In the genomic region with DNA sequence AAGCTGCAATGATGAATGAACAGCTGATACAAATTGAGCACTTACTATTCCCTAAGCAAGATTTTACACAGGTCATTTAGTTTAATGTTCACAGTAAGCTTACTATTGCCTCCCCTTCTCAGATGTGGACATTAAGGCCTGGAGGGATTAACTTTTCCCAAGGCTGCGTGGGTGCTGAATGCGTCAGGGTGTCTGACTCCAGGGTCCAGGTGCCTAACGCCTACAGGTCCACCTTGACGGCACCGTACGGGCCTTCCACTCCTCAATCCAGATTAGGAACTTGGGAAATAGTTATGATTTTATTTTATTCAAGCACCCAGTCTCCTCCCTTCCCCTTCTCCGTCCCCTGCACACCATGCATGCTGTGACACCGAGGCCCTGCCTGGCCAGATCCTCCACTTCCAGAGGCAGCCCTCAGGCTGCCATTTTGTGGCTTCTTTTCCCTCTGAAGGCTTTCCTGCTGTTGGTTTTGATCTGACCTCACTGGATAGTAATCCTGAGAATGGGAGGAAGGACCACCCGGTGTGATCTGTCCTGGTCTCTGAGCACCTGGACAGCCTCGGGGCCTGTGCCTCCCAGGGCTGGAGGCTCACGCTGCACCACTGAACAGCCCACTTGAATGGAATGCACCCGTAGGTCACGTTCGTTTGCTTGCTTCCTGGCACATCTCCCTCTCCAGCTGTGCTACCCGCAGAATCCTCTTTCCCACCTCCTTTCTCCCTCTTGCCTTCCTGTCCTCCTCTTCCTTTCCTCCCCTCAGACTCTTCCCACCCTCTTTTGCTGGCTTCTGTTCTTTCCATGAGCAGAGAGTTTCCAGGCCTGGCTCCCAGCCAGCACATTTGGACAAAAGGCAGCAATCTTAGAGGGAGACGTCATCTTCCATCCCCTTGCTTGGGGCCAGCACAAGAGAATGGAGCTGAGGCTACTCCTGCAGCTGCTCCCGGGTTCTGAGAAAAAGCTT, we compare ENCODE assay signal across 1 cellular context.
TF ChIP-seq lines count a peak whose summit lies in the region.

No MANE protein-coding gene starts in this region.

TF ChIP-seq in HEK293, 187 proteins besides CTCF, POLR2A, EP300 and RAD21 (continued from another document):
- TF ChIP-seq, protein P1, sequence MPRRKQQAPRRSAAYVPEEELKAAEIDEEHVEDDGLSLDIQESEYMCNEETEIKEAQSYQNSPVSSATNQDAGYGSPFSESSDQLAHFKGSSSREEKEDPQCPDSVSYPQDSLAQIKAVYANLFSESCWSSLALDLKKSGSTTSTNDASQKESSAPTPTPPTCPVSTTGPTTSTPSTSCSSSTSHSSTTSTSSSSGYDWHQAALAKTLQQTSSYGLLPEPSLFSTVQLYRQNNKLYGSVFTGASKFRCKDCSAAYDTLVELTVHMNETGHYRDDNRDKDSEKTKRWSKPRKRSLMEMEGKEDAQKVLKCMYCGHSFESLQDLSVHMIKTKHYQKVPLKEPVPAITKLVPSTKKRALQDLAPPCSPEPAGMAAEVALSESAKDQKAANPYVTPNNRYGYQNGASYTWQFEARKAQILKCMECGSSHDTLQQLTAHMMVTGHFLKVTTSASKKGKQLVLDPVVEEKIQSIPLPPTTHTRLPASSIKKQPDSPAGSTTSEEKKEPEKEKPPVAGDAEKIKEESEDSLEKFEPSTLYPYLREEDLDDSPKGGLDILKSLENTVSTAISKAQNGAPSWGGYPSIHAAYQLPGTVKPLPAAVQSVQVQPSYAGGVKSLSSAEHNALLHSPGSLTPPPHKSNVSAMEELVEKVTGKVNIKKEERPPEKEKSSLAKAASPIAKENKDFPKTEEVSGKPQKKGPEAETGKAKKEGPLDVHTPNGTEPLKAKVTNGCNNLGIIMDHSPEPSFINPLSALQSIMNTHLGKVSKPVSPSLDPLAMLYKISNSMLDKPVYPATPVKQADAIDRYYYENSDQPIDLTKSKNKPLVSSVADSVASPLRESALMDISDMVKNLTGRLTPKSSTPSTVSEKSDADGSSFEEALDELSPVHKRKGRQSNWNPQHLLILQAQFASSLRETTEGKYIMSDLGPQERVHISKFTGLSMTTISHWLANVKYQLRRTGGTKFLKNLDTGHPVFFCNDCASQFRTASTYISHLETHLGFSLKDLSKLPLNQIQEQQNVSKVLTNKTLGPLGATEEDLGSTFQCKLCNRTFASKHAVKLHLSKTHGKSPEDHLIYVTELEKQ (tag by site-specific recombination; IDR thresholded peaks at IDR 0.05; ENCODE audit: borderline replicate concordance), result no peak
- TF ChIP-seq ZEB2 (tag by site-specific recombination; IDR thresholded peaks at IDR 0.05), result peak; percentile 59
- TF ChIP-seq YY2 (tag by site-specific recombination; IDR thresholded peaks at IDR 0.05), result peak; percentile 23; the same call in 1 of the 2 replicates
- 0 out of 2 replicates have a peak, but pooled peaks have one; percentile 48 for TF ChIP-seq ZNF324 (tag by site-specific recombination; IDR thresholded peaks at IDR 0.05)
- TF ChIP-seq KLF16 (tag by site-specific recombination; IDR thresholded peaks at IDR 0.05), result peak; percentile 85
- TF ChIP-seq EGR2 (tag by site-specific recombination; IDR thresholded peaks at IDR 0.05; ENCODE audit: low read depth), result peak; percentile 86
- no peak for TF ChIP-seq ZNF114 (tag by site-specific recombination; IDR thresholded peaks at IDR 0.05)
- TF ChIP-seq ZBTB21 (tag by site-specific recombination; IDR thresholded peaks at IDR 0.05), result peak; percentile 78
- TF ChIP-seq, protein P2, sequence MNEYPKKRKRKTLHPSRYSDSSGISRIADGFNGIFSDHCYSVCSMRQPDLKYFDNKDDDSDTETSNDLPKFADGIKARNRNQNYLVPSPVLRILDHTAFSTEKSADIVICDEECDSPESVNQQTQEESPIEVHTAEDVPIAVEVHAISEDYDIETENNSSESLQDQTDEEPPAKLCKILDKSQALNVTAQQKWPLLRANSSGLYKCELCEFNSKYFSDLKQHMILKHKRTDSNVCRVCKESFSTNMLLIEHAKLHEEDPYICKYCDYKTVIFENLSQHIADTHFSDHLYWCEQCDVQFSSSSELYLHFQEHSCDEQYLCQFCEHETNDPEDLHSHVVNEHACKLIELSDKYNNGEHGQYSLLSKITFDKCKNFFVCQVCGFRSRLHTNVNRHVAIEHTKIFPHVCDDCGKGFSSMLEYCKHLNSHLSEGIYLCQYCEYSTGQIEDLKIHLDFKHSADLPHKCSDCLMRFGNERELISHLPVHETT (tag by site-specific recombination; IDR thresholded peaks at IDR 0.05), result no peak
- TF ChIP-seq ZNF391 (tag by site-specific recombination; IDR thresholded peaks at IDR 0.05; ENCODE audit: borderline replicate concordance, low read depth), result 0 out of 2 replicates have a peak, but pooled peaks have one; percentile 35
- peak; percentile 52 for TF ChIP-seq MZF1 (tag by site-specific recombination; IDR thresholded peaks at IDR 0.05; ENCODE audit: borderline replicate concordance)
- 0 out of 2 replicates have a peak, but pooled peaks have one; percentile 17 for TF ChIP-seq ZNF76 (tag by site-specific recombination; IDR thresholded peaks at IDR 0.05; ENCODE audit: borderline replicate concordance, low read depth)
- TF ChIP-seq ZNF510 (tag by site-specific recombination; IDR thresholded peaks at IDR 0.05; ENCODE audit: insufficient replicate concordance), result no peak
- no peak for TF ChIP-seq ZNF155 (tag by site-specific recombination; IDR thresholded peaks at IDR 0.05)
